8 cellular contexts compared by ENCODE assay signal in the genomic region with DNA sequence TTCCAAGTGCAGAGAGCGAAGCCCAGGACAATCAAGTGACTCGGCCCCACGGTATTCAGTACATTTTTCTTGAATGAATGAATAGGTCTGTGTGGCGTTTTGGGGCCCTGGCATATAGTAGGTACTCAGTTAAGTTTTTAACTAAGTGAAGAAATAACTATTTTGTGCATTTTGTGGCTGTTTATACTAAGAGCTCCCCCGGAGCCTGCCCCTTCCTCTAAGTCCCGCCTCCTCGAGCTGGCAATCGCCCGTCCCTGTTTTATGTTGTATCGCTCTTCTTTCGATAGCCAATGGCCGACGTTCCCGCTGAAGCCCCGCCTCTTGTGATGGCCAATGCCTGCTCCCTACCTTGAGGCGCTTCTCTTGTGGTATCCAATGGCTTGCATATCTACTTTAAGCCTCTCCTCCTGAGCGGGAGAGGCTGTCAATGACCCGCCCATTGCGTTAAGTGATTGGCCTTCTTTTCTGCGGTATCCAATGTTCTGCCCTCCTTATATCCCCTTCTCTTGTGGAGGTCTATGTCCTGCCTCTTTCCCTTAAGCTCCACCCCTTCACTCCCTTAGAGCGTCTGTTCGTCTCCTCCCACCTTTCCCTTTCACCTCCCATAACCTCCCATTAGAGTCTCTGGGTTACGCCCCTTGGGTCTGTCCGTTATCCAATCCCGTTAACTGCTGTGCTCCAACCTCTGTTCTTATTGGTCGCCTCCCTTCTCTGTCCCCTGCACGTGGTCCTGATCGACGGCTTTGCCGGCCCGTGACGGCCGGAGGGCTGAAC. TPM values are rescaled to one million over a fixed set of nuclear protein-coding genes. Genes with fewer than 3 reads are reported as not detected.
DNase-seq lines count a peak whose midpoint lies in the region; ATAC-seq and TF ChIP-seq lines count a peak whose summit lies in the region.

No MANE protein-coding gene starts in this region.

- H3K9ac ChIP-seq in Loucy (ENCODE audit: low read depth, low read length, poor library complexity, severe bottlenecking) = peak overlapping the region; percentile 79

- H3K4me1 Mint-ChIP-seq in nephron progenitor cell = peaks cover 21% of the 10 kb centered on the region

- POLR2A ChIA-PET in RWPE1 (lab: Yijun Ruan, JAX; ENCODE audit: low non-redundant PET) = interaction anchor here (0.5 to 1.0 kb wide), 7 partner anchors 11 to 390 kb away, joined by 3 to 6 read pairs (median 3); a partner anchor contains a TSS

- ATAC-seq in stimulated activated naive CD8-positive, alpha-beta T cell treated with anti-CD3 and anti-CD28 coated beads, Interleukin-15, Interleukin-2, amounts not matched to agents 100 U/mL and 50 U/mL, for 24 hours = peak; percentile 93

- peaks cover 35% of the 10 kb centered on the region for H3K79me2 ChIP-seq in Loucy (ENCODE audit: insufficient read depth, low read length)

- DNase-seq in EL (peak; percentile 100), H7 (peak; percentile 86), RWPE1 (ENCODE audit: low spot score) (peak; percentile 99), fibroblast of villous mesenchyme (ENCODE audit: low read depth) (peak; percentile 100), nephron progenitor cell (peak; percentile 94)
- DNase-seq in activated T-helper 9 cell treated with anti-CD3 and anti-CD28 coated beads, Interleukin-2, amount 50 U/mL, for 16 hours (ENCODE audit: low read depth) = peak; percentile 94
- peak; percentile 97 for DNase-seq in stimulated activated naive CD8-positive, alpha-beta T cell treated with anti-CD3 and anti-CD28 coated beads, Interleukin-15, Interleukin-2, amounts not matched to agents 100 U/mL and 50 U/mL, for 24 hours

- peak overlapping the region; percentile 97 for H3K27ac ChIP-seq in RWPE1

- H3K36me3 Mint-ChIP-seq in nephron progenitor cell (ENCODE audit: low read depth) = peaks cover 4% of the 10 kb centered on the region

- peaks cover 3% of the 10 kb centered on the region for H3K9me3 Mint-ChIP-seq in nephron progenitor cell

- H3K9me2 ChIP-seq in Loucy (replicated peaks; ENCODE audit: low read depth, low read length) = no peaks in the 10 kb centered on the region

- no peak overlapping the region for H3K27ac Mint-ChIP-seq in nephron progenitor cell

- CTCF ChIA-PET in RWPE1 (lab: Yijun Ruan, JAX) = no interaction called here

- peaks cover 3% of the 10 kb centered on the region for H3K27me3 Mint-ChIP-seq in nephron progenitor cell (ENCODE audit: low read depth, poor library complexity)

- peaks cover 30% of the 10 kb centered on the region for H4K20me1 ChIP-seq in Loucy (ENCODE audit: insufficient read depth, low read length, poor library complexity, severe bottlenecking)

- no peak overlapping the region for H3K4me3 Mint-ChIP-seq in nephron progenitor cell

- H3K36me3 ChIP-seq in H7 (replicated peaks; ENCODE audit: control insufficient read depth, insufficient read depth, low read length) (peaks cover 5% of the 10 kb centered on the region), Loucy (ENCODE audit: insufficient read depth, low read length) (peaks cover 6% of the 10 kb centered on the region; the same call in 1 of the 2 replicates)

- TF ChIP-seq CTCF in Loucy (conservative IDR thresholded peaks at IDR 0.05; ENCODE audit: low read length) = no peak
- TF ChIP-seq CTCF in RWPE1 (conservative IDR thresholded peaks at IDR 0.05; ENCODE audit: low read depth) = no peak
- no peak for TF ChIP-seq CTCF in fibroblast of villous mesenchyme (IDR thresholded peaks at IDR 0.05; ENCODE audit: insufficient read depth, low read depth, low read length)
- TF ChIP-seq CTCF in nephron progenitor cell (IDR thresholded peaks at IDR 0.05) = no peak

- peaks cover 11% of the 10 kb centered on the region for H3K4me1 ChIP-seq in Loucy (ENCODE audit: insufficient read depth, low read length, poor library complexity, severe bottlenecking)

- H3K9me3 ChIP-seq in Loucy (ENCODE audit: insufficient read depth, low read depth, low read length) = no peaks in the 10 kb centered on the region

- H3K27me3 ChIP-seq in H7 (ENCODE audit: control insufficient read depth, insufficient read depth, low read length) = no peaks in the 10 kb centered on the region
- no peaks in the 10 kb centered on the region for H3K27me3 ChIP-seq in Loucy (ENCODE audit: insufficient read depth, low read length, poor library complexity, severe bottlenecking)

- H2AFZ ChIP-seq in Loucy (ENCODE audit: low read length) = peak overlapping the region; percentile 85

- H3F3A ChIP-seq in Loucy (ENCODE audit: low read depth) = 0 out of 2 replicates have a peak, but pooled peaks cover 4% of the 10 kb centered on the region

- H3K4me2 ChIP-seq in Loucy (ENCODE audit: low read depth, low read length, poor library complexity, severe bottlenecking) = peak overlapping the region; percentile 88

- peak overlapping the region; percentile 42 for H3K4me3 ChIP-seq in H7 (ENCODE audit: insufficient read depth, low read depth, low read length)
- H3K4me3 ChIP-seq in Loucy (ENCODE audit: low read length, poor library complexity, severe bottlenecking) = peak overlapping the region; percentile 80
- H3K4me3 ChIP-seq in fibroblast of villous mesenchyme (ENCODE audit: low read depth, low read length) = peak overlapping the region; percentile 69

RNA-seq across cellular contexts. Expression of a gene that starts 0.5 kb away (rescaled TPM):
- total RNA-seq in H7 (2014; rRNA removed; shearing (Covaris generic)) = 111 and 116 TPM in 2 replicates
- 60.9 and 62.2 TPM in 2 replicates for total RNA-seq in fibroblast of villous mesenchyme

RNA-seq across cellular contexts. Expression of a gene that starts 14.0 kb away (rescaled TPM):
- total RNA-seq in H7 (2014; rRNA removed; shearing (Covaris generic)) = 36.0 and 41.8 TPM in 2 replicates
- total RNA-seq in fibroblast of villous mesenchyme = 104 and 117 TPM in 2 replicates

RNA-seq across cellular contexts. Expression of a gene that starts 46.7 kb away (rescaled TPM):
- 0.07 and 0.10 TPM in 2 replicates for total RNA-seq in H7 (2014; rRNA removed; shearing (Covaris generic))
- total RNA-seq in fibroblast of villous mesenchyme = 0.32 and 0.43 TPM in 2 replicates

Comparison
In these comparisons a context has a peak if more than half of its experiments do, and no peak if none do; other contexts are left out.
1. Peak in every context shown above with its lines: DNase-seq, ATAC-seq, H3K4me3 ChIP-seq and H3K27ac ChIP-seq.